ENCODE assay signal across 15 cellular contexts in genomic region chr19:482186-483041, GRCh38. TPM values are rescaled to one million over a fixed set of nuclear protein-coding genes. Genes with fewer than 3 reads are reported as not detected.
DNase-seq lines count a peak whose midpoint lies in the region; ATAC-seq and TF ChIP-seq lines count a peak whose summit lies in the region.
"Had no signal": no experiment of that assay in that cellular context is flagged by ENCODE, and none has a peak within 500 bp of the region (broad histone marks: within the 10 kb centered on the region; RNA-seq: fewer than 3 reads in every experiment).

No MANE protein-coding gene starts in this region.

- H2AK5ac ChIP-seq in neuronal stem cell (ENCODE audit: low read depth, low read length): peak overlapping the region; percentile 68

- CTCF ChIA-PET in HEK293T (lab: Yijun Ruan, JAX): interaction anchor here (1.1 kb wide), 1 partner anchor 104 kb away, joined by 4 read pairs; no protein-coding TSS in a partner anchor

- no peak for TF ChIP-seq EP300 in upper lobe of left lung (IDR thresholded peaks at IDR 0.05)

- no peaks in the 10 kb centered on the region for H3K4me1 ChIP-seq in OCI-LY1 (ENCODE audit: insufficient read depth, low read length, severe bottlenecking)
- H3K4me1 ChIP-seq in endodermal cell (ENCODE audit: control insufficient read depth, insufficient read depth, low read length): no peaks in the 10 kb centered on the region
- peaks cover 18 to 21% of the 10 kb centered on the region in 2 donors for H3K4me1 ChIP-seq in neuronal stem cell (ENCODE audit: control insufficient read depth in 2 of 2, insufficient read depth in 1 of 2, low read depth in 1 of 2, low read length in 2 of 2)
- peaks cover 0 to 5% (median 5%) of the 10 kb centered on the region in 4 donors for H3K4me1 ChIP-seq in upper lobe of left lung
- H3K4me1 ChIP-seq: pancreas had no signal

- ATAC-seq in upper lobe of left lung (ENCODE audit: low FRiP score in 2 of 2): no peak
- ATAC-seq: gastroesophageal sphincter had no signal

- peak overlapping the region; percentile 55 for H3K18ac ChIP-seq in neuronal stem cell (ENCODE audit: low read length)

- H3K27me3 ChIP-seq in OCI-LY1 (ENCODE audit: insufficient read depth, low read length) (no peaks in the 10 kb centered on the region), endodermal cell (ENCODE audit: control insufficient read depth, insufficient read depth, low read length, poor library complexity, severe bottlenecking) (no peaks in the 10 kb centered on the region), neuronal stem cell (ENCODE audit: control insufficient read depth in 3 of 3, insufficient read depth in 3 of 3, low read depth in 1 of 3, low read length in 3 of 3) (no peaks in the 10 kb centered on the region), upper lobe of left lung (peaks cover 0 to 10% (median 0%) of the 10 kb centered on the region in 4 donors)
- H3K27me3 ChIP-seq: BLaER1, pancreas had no signal

- H3K4me3 Mint-ChIP-seq in endodermal cell (no peak overlapping the region), immature natural killer cell (no peak overlapping the region)

- peaks cover 9% of the 10 kb centered on the region for H3F3A ChIP-seq in OCI-LY1 (ENCODE audit: insufficient read depth, low read length)

- 60 to 69% methylated on average over 17 to 20 of the region's 20 CpGs for WGBS in endodermal cell (ENCODE audit: insufficient coverage in 1 of 2, insufficient read length in 1 of 2), 2 experiments
- no CpG with 5 or more reads among the region's 20 CpGs for WGBS in neuronal stem cell (ENCODE audit: extremely low coverage in 2 of 2, insufficient read length in 2 of 2, insufficient replicate concordance in 1 of 2), 2 donors
- 65 to 68% methylated on average over 13 to 20 of the region's 20 CpGs for WGBS in upper lobe of left lung, 2 donors

- peak overlapping the region; percentile 77 for H2BK12ac ChIP-seq in neuronal stem cell (ENCODE audit: low read length)

- H3K14ac ChIP-seq in neuronal stem cell (ENCODE audit: low read length): no peak overlapping the region

- H2BK5ac ChIP-seq in neuronal stem cell (ENCODE audit: low read length): no peak overlapping the region

- H3K9ac ChIP-seq in OCI-LY1 (ENCODE audit: low read length) (no peak overlapping the region), endodermal cell (ENCODE audit: extremely low read depth, low read length, poor library complexity, severe bottlenecking) (no peak overlapping the region), neuronal stem cell (ENCODE audit: low read depth, low read length, poor library complexity) (no peak overlapping the region)
- H3K9ac ChIP-seq: BLaER1 had no signal

- no peak overlapping the region for H3K23ac ChIP-seq in neuronal stem cell (ENCODE audit: low read depth, low read length, poor library complexity)

- POLR2A ChIA-PET in HEK293T (lab: Yijun Ruan, JAX): no interaction called here

- H3K9me3 ChIP-seq in OCI-LY1 (ENCODE audit: low read length) (0 out of 2 replicates have a peak, but pooled peaks cover 3% of the 10 kb centered on the region), endodermal cell (ENCODE audit: control insufficient read depth, low read length) (peaks cover 15% of the 10 kb centered on the region), neuronal stem cell (replicated peaks in 1 of 2; ENCODE audit: control insufficient read depth in 2 of 2, insufficient read depth in 1 of 2, low read depth in 1 of 2, low read length in 2 of 2) (peaks cover 0 to 5% of the 10 kb centered on the region in 2 donors), upper lobe of left lung (no peaks in the 10 kb centered on the region)
- H3K9me3 ChIP-seq: gastroesophageal sphincter, pancreas had no signal

- H3K4me1 Mint-ChIP-seq in endodermal cell (peaks cover 7% of the 10 kb centered on the region), immature natural killer cell (peaks cover 8 to 13% of the 10 kb centered on the region in 2 donors)

- DNase-seq in D341Med (ENCODE audit: low spot score) (peak; percentile 28), endodermal cell (peak; percentile 77), neuronal stem cell (ENCODE audit: low spot score) (no peak), HEK293T (ENCODE audit: extremely low spot score) (no peak), foreskin melanocyte (no peak), upper lobe of left lung (no peak), immature natural killer cell (no peak)
- DNase-seq: activated naive CD4-positive, alpha-beta T cell; DMS79; NCI-H2227 treated with DMSO at 0.1 percent for 48 hours had no signal

- TF ChIP-seq POLR2A in upper lobe of left lung (IDR thresholded peaks at IDR 0.05): no peak

- H3K4me3 ChIP-seq in OCI-LY1 (ENCODE audit: low read depth, low read length, poor library complexity, severe bottlenecking) (no peak overlapping the region), endodermal cell (ENCODE audit: low read length) (no peak overlapping the region), neuronal stem cell (ENCODE audit: low read length in 2 of 2) (no peak overlapping the region), upper lobe of left lung (no peak overlapping the region)
- H3K4me3 ChIP-seq: BLaER1, gastroesophageal sphincter, pancreas had no signal

- H3K79me2 ChIP-seq in OCI-LY1 (ENCODE audit: insufficient read depth, low read length): no peaks in the 10 kb centered on the region

- H2AFZ ChIP-seq in OCI-LY1 (ENCODE audit: low read length): no peak overlapping the region
- no peak overlapping the region for H2AFZ ChIP-seq in neuronal stem cell (ENCODE audit: low read length)

- no peak overlapping the region for H3K4ac ChIP-seq in neuronal stem cell (ENCODE audit: low read length)

- no peak overlapping the region for H4K8ac ChIP-seq in neuronal stem cell (ENCODE audit: low read depth, low read length)

- no peaks in the 10 kb centered on the region for H3K9me2 ChIP-seq in OCI-LY1 (ENCODE audit: low read depth, low read length)

- no peak overlapping the region for H3K27ac ChIP-seq in OCI-LY1 (ENCODE audit: low read depth, low read length, poor library complexity, severe bottlenecking)
- no peak overlapping the region for H3K27ac ChIP-seq in endodermal cell (ENCODE audit: low read depth, low read length)
- no peak overlapping the region for H3K27ac ChIP-seq in neuronal stem cell (replicated peaks; ENCODE audit: low read length)
- no peak overlapping the region for H3K27ac ChIP-seq in upper lobe of left lung
- H3K27ac ChIP-seq: BLaER1, gastroesophageal sphincter, pancreas had no signal

- H4K91ac ChIP-seq in neuronal stem cell (ENCODE audit: low read depth, low read length, poor library complexity): no peak overlapping the region

- H3K36me3 Mint-ChIP-seq in endodermal cell (ENCODE audit: low read depth) (no peaks in the 10 kb centered on the region), immature natural killer cell (no peaks in the 10 kb centered on the region)

- no peak overlapping the region for H3K4me2 ChIP-seq in OCI-LY1 (ENCODE audit: low read length)
- no peak overlapping the region for H3K4me2 ChIP-seq in neuronal stem cell (ENCODE audit: insufficient read depth, low read length, poor library complexity, severe bottlenecking)
- H3K4me2 ChIP-seq: BLaER1 had no signal

- H4K20me1 ChIP-seq in OCI-LY1 (ENCODE audit: insufficient read depth, low read length): no peaks in the 10 kb centered on the region
- H4K20me1 ChIP-seq: BLaER1 had no signal

- H2BK15ac ChIP-seq in neuronal stem cell (ENCODE audit: low read length): no peak overlapping the region

- H3K36me3 ChIP-seq in OCI-LY1 (ENCODE audit: insufficient read depth, low read length) (no peaks in the 10 kb centered on the region), endodermal cell (ENCODE audit: control insufficient read depth, insufficient read depth, low read length) (no peaks in the 10 kb centered on the region), neuronal stem cell (replicated peaks in 1 of 2; ENCODE audit: control insufficient read depth in 2 of 2, insufficient read depth in 2 of 2, low read length in 2 of 2) (no peaks in the 10 kb centered on the region), upper lobe of left lung (no peaks in the 10 kb centered on the region)
- H3K36me3 ChIP-seq: BLaER1, gastroesophageal sphincter, pancreas had no signal

- peaks cover 18% of the 10 kb centered on the region for H3K9me3 Mint-ChIP-seq in endodermal cell
- peaks cover 0 to 6% (median 4%) of the 10 kb centered on the region in 6 donors for H3K9me3 Mint-ChIP-seq in immature natural killer cell

- no peak overlapping the region for H2BK120ac ChIP-seq in neuronal stem cell (ENCODE audit: low read depth, low read length)

- peaks cover 1% of the 10 kb centered on the region for H3K79me1 ChIP-seq in neuronal stem cell (ENCODE audit: low read depth, low read length)

- H3K27ac Mint-ChIP-seq in endodermal cell: no peak overlapping the region
- no peak overlapping the region for H3K27ac Mint-ChIP-seq in immature natural killer cell

- TF ChIP-seq CTCF in OCI-LY1 (IDR thresholded peaks at IDR 0.05; ENCODE audit: low read length): peak; percentile 11; the same call in 1 of the 2 replicates
- peak; percentile 59 for TF ChIP-seq CTCF in endodermal cell (conservative IDR thresholded peaks at IDR 0.05)
- TF ChIP-seq CTCF in upper lobe of left lung (IDR thresholded peaks at IDR 0.05): no peak

- H3K27me3 Mint-ChIP-seq in endodermal cell (ENCODE audit: insufficient read depth): peaks cover 24% of the 10 kb centered on the region
- H3K27me3 Mint-ChIP-seq in immature natural killer cell (ENCODE audit: low read depth in 3 of 3): peaks cover 18 to 27% (median 21%) of the 10 kb centered on the region in 3 donors

RNA-seq across cellular contexts. Expression of gene MADCAM1, which starts 13.9 kb away (rescaled TPM):
- total RNA-seq in endodermal cell: 1 to 10 TPM in 1 of 2 donors, under 1 TPM in 1; 0.46 to 1.5 TPM
- 0.85 TPM for polyA plus RNA-seq in endodermal cell (2013, experiment 1 of 2)
- 0.54 TPM for polyA plus RNA-seq in endodermal cell (2013, experiment 2 of 2)
- 0.89 TPM for polyA plus RNA-seq in neuronal stem cell (2013, experiment 1 of 2)
- 0.91 TPM for polyA plus RNA-seq in neuronal stem cell (2013, experiment 2 of 2)
- 1 to 10 TPM in 2 of 6 donors, under 1 TPM in 2, not detected in 2; 0.63 to 3.1 (median 1.1) TPM for total RNA-seq in upper lobe of left lung
- polyA plus RNA-seq in immature natural killer cell: under 1 TPM in 1 of 3 donors, not detected in 2; 0.30 TPM
- total RNA-seq: mononuclear cell had no signal

RNA-seq across cellular contexts. Expression of gene SHC2, which starts 21.6 kb away (rescaled TPM):
- total RNA-seq in endodermal cell (10 to 100 TPM; 56.5 to 93.0 TPM), upper lobe of left lung (100 to 1,000 TPM in 1 of 6 donors, 10 to 100 TPM in 5; 10.5 to 104 (median 22.5) TPM)
- polyA plus RNA-seq in endodermal cell (2013, experiment 1 of 2): 47.1 TPM
- 32.8 TPM for polyA plus RNA-seq in endodermal cell (2013, experiment 2 of 2)
- polyA plus RNA-seq in neuronal stem cell (2013, experiment 1 of 2): 29.6 TPM
- 28.3 TPM for polyA plus RNA-seq in neuronal stem cell (2013, experiment 2 of 2)
- polyA plus RNA-seq in immature natural killer cell: not detected

RNA-seq across cellular contexts. Expression of gene TPGS1, which starts 24.9 kb away (rescaled TPM):
- total RNA-seq in endodermal cell (10 to 100 TPM; 11.7 to 13.0 TPM), upper lobe of left lung (10 to 100 TPM; 30.9 to 67.1 (median 40.1) TPM)
- 12.3 TPM for polyA plus RNA-seq in endodermal cell (2013, experiment 1 of 2)
- polyA plus RNA-seq in endodermal cell (2013, experiment 2 of 2): 13.8 TPM
- 6.3 TPM for polyA plus RNA-seq in neuronal stem cell (2013, experiment 1 of 2)
- polyA plus RNA-seq in neuronal stem cell (2013, experiment 2 of 2): 6.2 TPM
- polyA plus RNA-seq in immature natural killer cell: 10 to 100 TPM; 28.8 to 63.6 (median 37.0) TPM

RNA-seq across cellular contexts. Expression of gene CDC34, which starts 49.1 kb away (rescaled TPM):
- total RNA-seq in endodermal cell: 100 to 1,000 TPM; 128 to 138 TPM
- polyA plus RNA-seq in endodermal cell (2013, experiment 1 of 2): 116 TPM
- 123 TPM for polyA plus RNA-seq in endodermal cell (2013, experiment 2 of 2)
- polyA plus RNA-seq in neuronal stem cell (2013, experiment 1 of 2): 109 TPM
- polyA plus RNA-seq in neuronal stem cell (2013, experiment 2 of 2): 105 TPM
- 100 to 1,000 TPM in 1 of 6 donors, 10 to 100 TPM in 5; 42.7 to 140 (median 52.4) TPM for total RNA-seq in upper lobe of left lung
- polyA plus RNA-seq in immature natural killer cell: 10 to 100 TPM; 40.6 to 57.7 (median 48.5) TPM

Comparison
In these comparisons a context has a peak if more than half of its experiments do, and no peak if none do; other contexts are left out.
1. DNase-seq: peak in D341Med (single experiment) and endodermal cell (single experiment); none in neuronal stem cell (single experiment), HEK293T (single experiment), foreskin melanocyte (single experiment), upper lobe of left lung (0 of 2) and immature natural killer cell (0 of 3).
2. CTCF ChIP-seq: peak in OCI-LY1 (single experiment) and endodermal cell (single experiment); none in upper lobe of left lung (0 of 6).